15 cellular contexts compared by ENCODE assay signal in genomic region chr10:103548581-103549348, GRCh38. TPM values are rescaled to one million over a fixed set of nuclear protein-coding genes. Genes with fewer than 3 reads are reported as not detected.
DNase-seq lines count a peak whose midpoint lies in the region; ATAC-seq, FAIRE-seq and TF ChIP-seq lines count a peak whose summit lies in the region.
"Had no signal": no experiment of that assay in that cellular context is flagged by ENCODE, and none has a peak within 500 bp of the region (broad histone marks: within the 10 kb centered on the region; RNA-seq: fewer than 3 reads in every experiment).

No MANE protein-coding gene starts in this region.

- peak overlapping the region in 2 of 4 donors; percentile 58 to 67 for H3K27ac ChIP-seq in Peyer's patch
- H3K27ac ChIP-seq: BLaER1, prostate gland had no signal

- peak; percentile 98 for DNase-seq in DMS53 (lab: John Stamatoyannopoulos, UW)
- peak; percentile 83 for DNase-seq in NCI-H146 treated with DMSO at 0.1 percent for 48 hours (lab: John Stamatoyannopoulos, UW; ENCODE audit: unreplicated experiment)
- peak in 2 of 3 donors; percentile 65 to 79 for DNase-seq in Peyer's patch
- DNase-seq in neural crest cell (ENCODE audit: low read depth, low spot score), result no peak
- DNase-seq in SKM-1 treated with dmso at 0.1 percent for 144 hours (lab: John Stamatoyannopoulos, UW; ENCODE audit: unreplicated experiment), result no peak
- no peak for DNase-seq in GM12892 (ENCODE audit: insufficient read length)
- no peak for DNase-seq in GDM1 (lab: John Stamatoyannopoulos, UW)
- DNase-seq: activated CD4-positive, alpha-beta T cell treated with anti-CD3 and anti-CD28 coated beads, Interleukin-2, amount 50 U/mL, for 4 hours; activated gamma-delta T cell; mesenchymal stem cell; stimulated activated CD4-positive, alpha-beta T cell treated with anti-CD3 and anti-CD28 coated beads, Interleukin-2, amount 100 ng/mL, for 48 hours; stimulated activated naive B cell treated with anti-CD40 and anti-IgM and Interleukin-4, amounts not matched to agents 10 μg/mL and 1 μg/mL and 100 μg/mL, for 72 hours had no signal

- peaks cover 4% of the 10 kb centered on the region for H3K4me1 Mint-ChIP-seq in neural crest cell

- H3K9me3 ChIP-seq in Peyer's patch, result no peaks in the 10 kb centered on the region
- H3K9me3 ChIP-seq: BLaER1, prostate gland had no signal

- H3K27me3 Mint-ChIP-seq in neural crest cell (ENCODE audit: low read depth), result no peaks in the 10 kb centered on the region

- TF ChIP-seq POLR2A in Peyer's patch (IDR thresholded peaks at IDR 0.05) (no peak), GM12892 (IDR thresholded peaks at IDR 0.05; ENCODE audit: low read depth, low read length) (no peak)

- H3K4me1 ChIP-seq in Peyer's patch, result peaks cover 0 to 19% (median 0%) of the 10 kb centered on the region in 4 donors
- H3K4me1 ChIP-seq: prostate gland had no signal

- H3K27me3 ChIP-seq in Peyer's patch, result no peaks in the 10 kb centered on the region
- H3K27me3 ChIP-seq: BLaER1 had no signal

- ATAC-seq in HG03571 (IDR thresholded peaks at IDR 0.05; ENCODE audit: unreplicated experiment), result no peak
- ATAC-seq: stimulated activated naive B cell treated with anti-CD40 and anti-IgM and Interleukin-4, amounts not matched to agents 10 μg/mL and 1 μg/mL and 100 μg/mL, for 72 hours had no signal

- TF ChIP-seq CTCF in Peyer's patch (IDR thresholded peaks at IDR 0.05) (no peak), neural crest cell (conservative IDR thresholded peaks at IDR 0.05) (no peak)

- no peaks in the 10 kb centered on the region for H3K36me3 ChIP-seq in Peyer's patch
- H3K36me3 ChIP-seq: BLaER1, prostate gland had no signal

- H3K9me3 Mint-ChIP-seq in neural crest cell, result no peaks in the 10 kb centered on the region
- H3K9me3 Mint-ChIP-seq: stimulated activated naive B cell treated with anti-CD40 and anti-IgM and Interleukin-4, amounts not matched to agents 10 μg/mL and 1 μg/mL and 100 μg/mL, for 72 hours had no signal

- no peak overlapping the region for H3K4me3 ChIP-seq in Peyer's patch
- H3K4me3 ChIP-seq: BLaER1, prostate gland had no signal

- no peaks in the 10 kb centered on the region for H3K36me3 Mint-ChIP-seq in neural crest cell (ENCODE audit: low read depth)
- H3K36me3 Mint-ChIP-seq: stimulated activated naive B cell treated with anti-CD40 and anti-IgM and Interleukin-4, amounts not matched to agents 10 μg/mL and 1 μg/mL and 100 μg/mL, for 72 hours had no signal

- H3K4me3 Mint-ChIP-seq in neural crest cell, result no peak overlapping the region
- H3K4me3 Mint-ChIP-seq: stimulated activated naive B cell treated with anti-CD40 and anti-IgM and Interleukin-4, amounts not matched to agents 10 μg/mL and 1 μg/mL and 100 μg/mL, for 72 hours had no signal

- FAIRE-seq in GM12892 (lab: Jason Lieb, UNC), result no peak

- peak overlapping the region; percentile 19 for H3K27ac Mint-ChIP-seq in neural crest cell (ENCODE audit: unreplicated experiment)

RNA-seq across cellular contexts. Expression of gene NEURL1, which starts 55.3 kb away (rescaled TPM):
- 10 to 100 TPM; 40.4 to 51.8 (median 45.8) TPM for total RNA-seq in Peyer's patch
- total RNA-seq in neural crest cell, result 1.8 and 2.7 TPM in 2 replicates
- polyA plus RNA-seq in GM12892 (2012; ENCODE audit: missing spikeins), result 0.36 TPM

Comparison
In these comparisons a context has a peak if more than half of its experiments do, and no peak if none do; other contexts are left out.
1. DNase-seq: peak in DMS53 (single experiment), NCI-H146 treated with DMSO at 0.1 percent for 48 hours (single experiment) and Peyer's patch (2 of 3); none in neural crest cell (single experiment), SKM-1 treated with dmso at 0.1 percent for 144 hours (single experiment), GM12892 (single experiment) and GDM1 (single experiment).
2. RNA of gene NEURL1, which starts 55.3 kb away (total RNA-seq): 40.4 to 51.8 TPM in Peyer's patch; 1.8 to 2.7 TPM in neural crest cell; every median in the first group is over 10 times any median in the second.